ENCODE assay signal across 2 cellular contexts in the genomic region with DNA sequence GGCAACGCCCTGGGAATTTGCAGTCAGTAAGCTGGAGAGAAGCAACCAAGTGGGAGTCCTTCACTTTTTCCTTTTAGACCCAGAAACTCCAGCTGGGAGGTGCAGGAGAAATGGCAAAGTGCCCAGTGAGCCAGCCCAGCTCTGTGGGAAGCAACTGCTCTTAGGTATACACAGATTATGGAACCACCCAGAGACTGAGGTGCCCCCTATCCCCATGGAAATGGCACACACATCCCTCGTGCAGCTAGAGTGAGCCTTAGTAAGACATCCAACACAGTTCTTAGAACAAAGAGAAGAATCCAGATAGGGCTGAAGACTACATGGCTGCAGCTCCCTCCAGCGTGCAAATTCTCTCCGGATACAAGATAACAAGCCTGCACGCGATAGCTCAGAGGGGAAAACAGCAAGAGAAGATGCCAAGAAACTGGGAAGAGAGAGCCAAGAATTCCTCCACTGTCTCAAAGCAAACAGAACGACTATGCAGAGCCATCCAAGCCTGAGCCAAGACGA.
TF ChIP-seq lines count a peak whose summit lies in the region.

No MANE protein-coding gene starts in this region.

TF ChIP-seq in liver, 16 proteins besides CTCF, POLR2A, EP300 and RAD21:
- TF ChIP-seq FOXA2 (IDR thresholded peaks at IDR 0.05) (no peak), EGR1 (IDR thresholded peaks at IDR 0.05; ENCODE audit: low read depth in 2 of 2) (no peak), NR2F2 (IDR thresholded peaks at IDR 0.05) (no peak), SP1 (IDR thresholded peaks at IDR 0.05) (no peak), JUND (IDR thresholded peaks at IDR 0.05) (no peak), GABPA (IDR thresholded peaks at IDR 0.05 in 1 of 2, conservative IDR thresholded peaks at IDR 0.05 in 1 of 2) (no peak), RXRA (IDR thresholded peaks at IDR 0.05) (no peak), HNF4G (IDR thresholded peaks at IDR 0.05) (no peak), YY1 (IDR thresholded peaks at IDR 0.05) (no peak), HNF4A (conservative IDR thresholded peaks at IDR 0.05) (no peak), TAF1 (conservative IDR thresholded peaks at IDR 0.05) (no peak), FOXA1 (IDR thresholded peaks at IDR 0.05) (no peak)
- TF ChIP-seq, protein P1, sequence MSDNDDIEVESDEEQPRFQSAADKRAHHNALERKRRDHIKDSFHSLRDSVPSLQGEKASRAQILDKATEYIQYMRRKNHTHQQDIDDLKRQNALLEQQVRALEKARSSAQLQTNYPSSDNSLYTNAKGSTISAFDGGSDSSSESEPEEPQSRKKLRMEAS (IDR thresholded peaks at IDR 0.05) = no peak
- TF ChIP-seq, protein P2, sequence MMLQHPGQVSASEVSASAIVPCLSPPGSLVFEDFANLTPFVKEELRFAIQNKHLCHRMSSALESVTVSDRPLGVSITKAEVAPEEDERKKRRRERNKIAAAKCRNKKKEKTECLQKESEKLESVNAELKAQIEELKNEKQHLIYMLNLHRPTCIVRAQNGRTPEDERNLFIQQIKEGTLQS (IDR thresholded peaks at IDR 0.05) = no peak
- TF ChIP-seq, protein P3, sequence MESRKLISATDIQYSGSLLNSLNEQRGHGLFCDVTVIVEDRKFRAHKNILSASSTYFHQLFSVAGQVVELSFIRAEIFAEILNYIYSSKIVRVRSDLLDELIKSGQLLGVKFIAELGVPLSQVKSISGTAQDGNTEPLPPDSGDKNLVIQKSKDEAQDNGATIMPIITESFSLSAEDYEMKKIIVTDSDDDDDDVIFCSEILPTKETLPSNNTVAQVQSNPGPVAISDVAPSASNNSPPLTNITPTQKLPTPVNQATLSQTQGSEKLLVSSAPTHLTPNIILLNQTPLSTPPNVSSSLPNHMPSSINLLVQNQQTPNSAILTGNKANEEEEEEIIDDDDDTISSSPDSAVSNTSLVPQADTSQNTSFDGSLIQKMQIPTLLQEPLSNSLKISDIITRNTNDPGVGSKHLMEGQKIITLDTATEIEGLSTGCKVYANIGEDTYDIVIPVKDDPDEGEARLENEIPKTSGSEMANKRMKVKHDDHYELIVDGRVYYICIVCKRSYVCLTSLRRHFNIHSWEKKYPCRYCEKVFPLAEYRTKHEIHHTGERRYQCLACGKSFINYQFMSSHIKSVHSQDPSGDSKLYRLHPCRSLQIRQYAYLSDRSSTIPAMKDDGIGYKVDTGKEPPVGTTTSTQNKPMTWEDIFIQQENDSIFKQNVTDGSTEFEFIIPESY (IDR thresholded peaks at IDR 0.05) = no peak
- TF ChIP-seq, protein P4, sequence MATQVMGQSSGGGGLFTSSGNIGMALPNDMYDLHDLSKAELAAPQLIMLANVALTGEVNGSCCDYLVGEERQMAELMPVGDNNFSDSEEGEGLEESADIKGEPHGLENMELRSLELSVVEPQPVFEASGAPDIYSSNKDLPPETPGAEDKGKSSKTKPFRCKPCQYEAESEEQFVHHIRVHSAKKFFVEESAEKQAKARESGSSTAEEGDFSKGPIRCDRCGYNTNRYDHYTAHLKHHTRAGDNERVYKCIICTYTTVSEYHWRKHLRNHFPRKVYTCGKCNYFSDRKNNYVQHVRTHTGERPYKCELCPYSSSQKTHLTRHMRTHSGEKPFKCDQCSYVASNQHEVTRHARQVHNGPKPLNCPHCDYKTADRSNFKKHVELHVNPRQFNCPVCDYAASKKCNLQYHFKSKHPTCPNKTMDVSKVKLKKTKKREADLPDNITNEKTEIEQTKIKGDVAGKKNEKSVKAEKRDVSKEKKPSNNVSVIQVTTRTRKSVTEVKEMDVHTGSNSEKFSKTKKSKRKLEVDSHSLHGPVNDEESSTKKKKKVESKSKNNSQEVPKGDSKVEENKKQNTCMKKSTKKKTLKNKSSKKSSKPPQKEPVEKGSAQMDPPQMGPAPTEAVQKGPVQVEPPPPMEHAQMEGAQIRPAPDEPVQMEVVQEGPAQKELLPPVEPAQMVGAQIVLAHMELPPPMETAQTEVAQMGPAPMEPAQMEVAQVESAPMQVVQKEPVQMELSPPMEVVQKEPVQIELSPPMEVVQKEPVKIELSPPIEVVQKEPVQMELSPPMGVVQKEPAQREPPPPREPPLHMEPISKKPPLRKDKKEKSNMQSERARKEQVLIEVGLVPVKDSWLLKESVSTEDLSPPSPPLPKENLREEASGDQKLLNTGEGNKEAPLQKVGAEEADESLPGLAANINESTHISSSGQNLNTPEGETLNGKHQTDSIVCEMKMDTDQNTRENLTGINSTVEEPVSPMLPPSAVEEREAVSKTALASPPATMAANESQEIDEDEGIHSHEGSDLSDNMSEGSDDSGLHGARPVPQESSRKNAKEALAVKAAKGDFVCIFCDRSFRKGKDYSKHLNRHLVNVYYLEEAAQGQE (IDR thresholded peaks at IDR 0.05) = no peak

TF ChIP-seq in HepG2, 621 proteins besides CTCF, POLR2A, EP300 and RAD21:
- TF ChIP-seq ZFP82 (CRISPR knock-in tag; IDR thresholded peaks at IDR 0.05; ENCODE audit: borderline replicate concordance) (no peak), CREM (IDR thresholded peaks at IDR 0.05) (no peak), CREM (CRISPR knock-in tag; IDR thresholded peaks at IDR 0.05) (no peak), POLR2AphosphoS2 (IDR thresholded peaks at IDR 0.05; ENCODE audit: low read depth, low read length) (no peak), KDM5A (IDR thresholded peaks at IDR 0.05; ENCODE audit: borderline replicate concordance, low read length) (no peak), MXD4 (CRISPR knock-in tag; IDR thresholded peaks at IDR 0.05) (no peak), NFRKB (IDR thresholded peaks at IDR 0.05) (no peak), ATF7-NPFF (CRISPR knock-in tag; IDR thresholded peaks at IDR 0.05; ENCODE audit: low read depth) (no peak), RBM22 (optimal IDR thresholded peaks at IDR 0.05; ENCODE audit: low read length) (no peak), EED (CRISPR knock-in tag; IDR thresholded peaks at IDR 0.05) (no peak)
- TF ChIP-seq, protein P5, sequence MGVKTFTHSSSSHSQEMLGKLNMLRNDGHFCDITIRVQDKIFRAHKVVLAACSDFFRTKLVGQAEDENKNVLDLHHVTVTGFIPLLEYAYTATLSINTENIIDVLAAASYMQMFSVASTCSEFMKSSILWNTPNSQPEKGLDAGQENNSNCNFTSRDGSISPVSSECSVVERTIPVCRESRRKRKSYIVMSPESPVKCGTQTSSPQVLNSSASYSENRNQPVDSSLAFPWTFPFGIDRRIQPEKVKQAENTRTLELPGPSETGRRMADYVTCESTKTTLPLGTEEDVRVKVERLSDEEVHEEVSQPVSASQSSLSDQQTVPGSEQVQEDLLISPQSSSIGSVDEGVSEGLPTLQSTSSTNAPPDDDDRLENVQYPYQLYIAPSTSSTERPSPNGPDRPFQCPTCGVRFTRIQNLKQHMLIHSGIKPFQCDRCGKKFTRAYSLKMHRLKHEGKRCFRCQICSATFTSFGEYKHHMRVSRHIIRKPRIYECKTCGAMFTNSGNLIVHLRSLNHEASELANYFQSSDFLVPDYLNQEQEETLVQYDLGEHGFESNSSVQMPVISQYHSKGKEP (CRISPR knock-in tag; IDR thresholded peaks at IDR 0.05) = no peak
- TF ChIP-seq, protein P6, sequence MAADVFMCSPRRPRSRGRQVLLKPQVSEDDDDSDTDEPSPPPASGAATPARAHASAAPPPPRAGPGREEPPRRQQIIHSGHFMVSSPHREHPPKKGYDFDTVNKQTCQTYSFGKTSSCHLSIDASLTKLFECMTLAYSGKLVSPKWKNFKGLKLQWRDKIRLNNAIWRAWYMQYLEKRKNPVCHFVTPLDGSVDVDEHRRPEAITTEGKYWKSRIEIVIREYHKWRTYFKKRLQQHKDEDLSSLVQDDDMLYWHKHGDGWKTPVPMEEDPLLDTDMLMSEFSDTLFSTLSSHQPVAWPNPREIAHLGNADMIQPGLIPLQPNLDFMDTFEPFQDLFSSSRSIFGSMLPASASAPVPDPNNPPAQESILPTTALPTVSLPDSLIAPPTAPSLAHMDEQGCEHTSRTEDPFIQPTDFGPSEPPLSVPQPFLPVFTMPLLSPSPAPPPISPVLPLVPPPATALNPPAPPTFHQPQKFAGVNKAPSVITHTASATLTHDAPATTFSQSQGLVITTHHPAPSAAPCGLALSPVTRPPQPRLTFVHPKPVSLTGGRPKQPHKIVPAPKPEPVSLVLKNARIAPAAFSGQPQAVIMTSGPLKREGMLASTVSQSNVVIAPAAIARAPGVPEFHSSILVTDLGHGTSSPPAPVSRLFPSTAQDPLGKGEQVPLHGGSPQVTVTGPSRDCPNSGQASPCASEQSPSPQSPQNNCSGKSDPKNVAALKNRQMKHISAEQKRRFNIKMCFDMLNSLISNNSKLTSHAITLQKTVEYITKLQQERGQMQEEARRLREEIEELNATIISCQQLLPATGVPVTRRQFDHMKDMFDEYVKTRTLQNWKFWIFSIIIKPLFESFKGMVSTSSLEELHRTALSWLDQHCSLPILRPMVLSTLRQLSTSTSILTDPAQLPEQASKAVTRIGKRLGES (CRISPR knock-in tag; IDR thresholded peaks at IDR 0.05; ENCODE audit: borderline replicate concordance) = no peak
